ENCODE assay signal across 23 cellular contexts in the genomic region with DNA sequence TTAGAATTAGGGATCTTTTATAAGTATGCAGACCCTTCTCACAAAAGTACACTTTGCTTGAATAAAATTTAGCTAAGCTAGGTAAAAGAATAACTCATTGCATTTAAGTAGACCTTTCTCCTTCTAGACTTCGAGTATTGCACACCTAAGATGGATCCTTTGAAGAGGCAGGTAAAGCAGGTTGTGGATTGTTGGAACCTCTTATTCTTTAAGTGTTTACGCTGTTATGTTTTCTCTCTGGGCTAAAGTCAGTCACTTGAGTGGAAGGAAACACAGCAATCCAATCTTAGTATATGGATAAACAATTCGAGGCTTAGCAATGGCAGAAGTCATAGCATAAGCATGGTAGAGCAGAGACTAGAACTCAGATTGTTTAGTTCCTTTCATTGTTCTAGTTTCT.
"Had no signal": no experiment of that assay in that cellular context is flagged by ENCODE, and none has a peak within 500 bp of the region (broad histone marks: within the 10 kb centered on the region; RNA-seq: fewer than 3 reads in every experiment).

No MANE protein-coding gene starts in this region.

- H3K27ac ChIP-seq: colonic mucosa, neutrophil, pancreas, right lobe of liver, stomach, testis, transverse colon, vagina had no signal

- ATAC-seq: effector memory CD8-positive, alpha-beta T cell; left colon; left ventricle myocardium superior; natural killer cell; pancreas; right lobe of liver; stimulated activated effector memory CD8-positive, alpha-beta T cell treated with anti-CD3 and anti-CD28 coated beads, Interleukin-12 subunit alpha, Interleukin-12 subunit beta, amount 100 ng/mL, for 72 hours had no signal

- H3K36me3 ChIP-seq: colonic mucosa, neutrophil, pancreas, right lobe of liver, stomach, transverse colon, vagina had no signal

- H3K4me1 ChIP-seq: right lobe of liver had no signal

- H3K4me3 ChIP-seq: colonic mucosa, lung, pancreas, right lobe of liver, stomach, testis, transverse colon, vagina had no signal

- DNase-seq: colonic mucosa; effector memory CD8-positive, alpha-beta T cell; hypothalamus; immature natural killer cell; islet precursor cell; kidney glomerular epithelial cell; left colon; left ventricle myocardium superior; natural killer cell; pancreas; right lobe of liver; small intestine; stimulated activated CD4-positive, alpha-beta T cell treated with anti-CD3 and anti-CD28 coated beads, Interleukin-12 subunit alpha, Interleukin-12 subunit beta, amount 100 ng/mL, for 4 hours; stimulated activated CD4-positive, alpha-beta T cell treated with anti-CD3 and anti-CD28 coated beads, Interleukin-1b, Interleukin-23, amount 100 ng/mL, for 48 hours; stimulated activated CD4-positive, alpha-beta T cell treated with anti-CD3 and anti-CD28 coated beads, Interleukin-4, amount 100 ng/mL, for 24 hours; stimulated activated naive CD4-positive, alpha-beta T cell treated with Interleukin-2 at 50 U/mL for 16 hours; stomach; testis; transverse colon had no signal

- H3K9me3 ChIP-seq: colonic mucosa, neutrophil, pancreas, right lobe of liver, stomach, testis, transverse colon, vagina had no signal

- H3K27me3 ChIP-seq: colonic mucosa, pancreas, right lobe of liver, stomach, testis, transverse colon, vagina had no signal
